In genomic region chr20:14580426-14581074, GRCh38 we compare ENCODE assay signal across 24 cellular contexts.
DNase-seq lines count a peak whose midpoint lies in the region.
"Had no signal": no experiment of that assay in that cellular context is flagged by ENCODE, and none has a peak within 500 bp of the region (broad histone marks: within the 10 kb centered on the region; RNA-seq: fewer than 3 reads in every experiment).

No MANE protein-coding gene starts in this region.

- intact Hi-C loops in CD4-positive, alpha-beta memory T cell (cut with micrococcal nuclease), result no loop called here

- H3K36me3 Mint-ChIP-seq in CD4-positive, alpha-beta memory T cell, result no peaks in the 10 kb centered on the region
- H3K36me3 Mint-ChIP-seq: memory B cell, naive B cell had no signal

- no peaks in the 10 kb centered on the region for H3K36me3 ChIP-seq in CD4-positive, alpha-beta memory T cell (ENCODE audit: insufficient read depth, low read length)
- H3K36me3 ChIP-seq: BE2C had no signal

- H3K27me3 Mint-ChIP-seq in CD4-positive, alpha-beta memory T cell, result no peaks in the 10 kb centered on the region
- H3K27me3 Mint-ChIP-seq: naive B cell; stimulated activated naive CD8-positive, alpha-beta T cell treated with anti-CD3 and anti-CD28 coated beads, Interleukin-15, Interleukin-2, amounts not matched to agents 100 ng/mL and 50 ng/mL, for 24 hours had no signal

- POLR2A ChIA-PET in CD4-positive, alpha-beta memory T cell (lab: Charles Lee; ENCODE audit: partially characterized antibody), result no interaction called here

- peaks cover 0 to 3% of the 10 kb centered on the region in 2 donors for H3K9me3 ChIP-seq in CD4-positive, alpha-beta memory T cell (ENCODE audit: control insufficient read depth in 1 of 2, low read length in 2 of 2)
- H3K9me3 ChIP-seq: BE2C had no signal

- H3K9me3 Mint-ChIP-seq in CD4-positive, alpha-beta memory T cell, result peaks cover 0 to 16% (median 5%) of the 10 kb centered on the region in 8 donors
- H3K9me3 Mint-ChIP-seq: memory B cell had no signal

- no peak overlapping the region for H3K4me3 Mint-ChIP-seq in CD4-positive, alpha-beta memory T cell
- H3K4me3 Mint-ChIP-seq: memory B cell; naive B cell; stimulated activated naive CD8-positive, alpha-beta T cell treated with anti-CD3 and anti-CD28 coated beads, Interleukin-15, Interleukin-2, amounts not matched to agents 100 ng/mL and 50 ng/mL, for 24 hours had no signal

- CTCF ChIA-PET in CD4-positive, alpha-beta memory T cell (lab: Charles Lee; ENCODE audit: partially characterized antibody), result no interaction called here

- DNase-seq in NCI-H1417 (lab: John Stamatoyannopoulos, UW) (peak in 2 of 3 experiments; percentile 34 to 66), NCI-H1417 treated with DMSO at 0.1 percent for 48 hours (lab: John Stamatoyannopoulos, UW) (no peak), NCI-H2171 (lab: John Stamatoyannopoulos, UW) (peak; percentile 54), SHP77 (lab: John Stamatoyannopoulos, UW) (peak; percentile 36 to 46), renal cortical epithelial cell (ENCODE audit: low read depth) (peak; percentile 6), HCEC 1CT (no peak), NCI-H187 treated with DMSO at 0.1 percent for 48 hours (lab: John Stamatoyannopoulos, UW) (no peak)
- DNase-seq in CD4-positive, alpha-beta memory T cell, result no peak
- DNase-seq: 8988T; activated CD4-positive, alpha-beta T cell treated with anti-CD3 and anti-CD28 coated beads for 1 hour; activated effector memory CD4-positive, alpha-beta T cell treated with Interleukin-2 at 50 U/mL for 16 hours; BE2C; GDM1; H7; hypothalamus; Karpas-422; naive B cell; NCI-H82; stimulated activated CD4-positive, alpha-beta T cell treated with anti-CD3 and anti-CD28 coated beads, Interleukin-1b, Interleukin-23, amount 100 ng/mL, for 48 hours; trophoblast cell had no signal

- H3K27me3 ChIP-seq in CD4-positive, alpha-beta memory T cell (ENCODE audit: insufficient read depth, low read length), result no peaks in the 10 kb centered on the region
- H3K27me3 ChIP-seq: BE2C had no signal

- H3K27ac Mint-ChIP-seq in CD4-positive, alpha-beta memory T cell, result no peak overlapping the region
- H3K27ac Mint-ChIP-seq: memory B cell; naive B cell; stimulated activated naive CD8-positive, alpha-beta T cell treated with anti-CD3 and anti-CD28 coated beads, Interleukin-15, Interleukin-2, amounts not matched to agents 100 ng/mL and 50 ng/mL, for 24 hours had no signal

- H3K4me1 Mint-ChIP-seq in CD4-positive, alpha-beta memory T cell, result no peaks in the 10 kb centered on the region
- H3K4me1 Mint-ChIP-seq: memory B cell, naive B cell had no signal

- H3K4me1 ChIP-seq in CD4-positive, alpha-beta memory T cell (ENCODE audit: insufficient read depth, low read length), result no peaks in the 10 kb centered on the region

- H3K27ac ChIP-seq in CD4-positive, alpha-beta memory T cell (ENCODE audit: low read depth, low read length), result no peak overlapping the region
- H3K27ac ChIP-seq: epithelial cell of prostate, SK-N-MC had no signal

- H3K4me3 ChIP-seq in CD4-positive, alpha-beta memory T cell (ENCODE audit: low read length in 2 of 2), result no peak overlapping the region
- H3K4me3 ChIP-seq: SK-N-MC had no signal

Comparison
In these comparisons a context has a peak if more than half of its experiments do, and no peak if none do; other contexts are left out.
1. DNase-seq: peak in NCI-H1417 (2 of 3), NCI-H2171 (single experiment), SHP77 (2 of 2) and renal cortical epithelial cell (single experiment); none in NCI-H1417 treated with DMSO at 0.1 percent for 48 hours (single experiment), CD4-positive, alpha-beta memory T cell (0 of 5), HCEC 1CT (single experiment) and NCI-H187 treated with DMSO at 0.1 percent for 48 hours (single experiment).